Comparison of ENCODE assay signal across 20 cellular contexts in genomic region chr1:47813970-47814369, GRCh38.
"Had no signal": no experiment of that assay in that cellular context is flagged by ENCODE, and none has a peak within 500 bp of the region (broad histone marks: within the 10 kb centered on the region; RNA-seq: fewer than 3 reads in every experiment).

No MANE protein-coding gene starts in this region.

- H3K36me3 Mint-ChIP-seq: immature natural killer cell; memory B cell; naive thymus-derived CD4-positive, alpha-beta T cell; stimulated activated naive B cell treated with anti-CD40 and anti-IgM and Interleukin-4, amounts not matched to agents 10 μg/mL and 1 μg/mL and 100 μg/mL, for 72 hours; type B pancreatic cell had no signal

- H3K4me1 ChIP-seq: foreskin keratinocyte, pancreas had no signal

- H3K27me3 ChIP-seq: left lung, pancreas had no signal

- H3K27me3 Mint-ChIP-seq: progenitor cell of endocrine pancreas had no signal

- DNase-seq: cerebellar nuclear complex; effector memory CD8-positive, alpha-beta T cell; foreskin keratinocyte; immature natural killer cell; left lung; lower lobe of right lung; midbrain; naive thymus-derived CD4-positive, alpha-beta T cell; occipital lobe; pancreas; right cardiac atrium; stimulated activated CD4-positive, alpha-beta T cell treated with anti-CD3 and anti-CD28 coated beads, Interleukin-2, amount 100 ng/mL, for 24 hours; stimulated activated CD4-positive, alpha-beta T cell treated with anti-CD3 and anti-CD28 coated beads, Interleukin-4, amount 100 ng/mL, for 4 hours; stimulated activated naive B cell treated with anti-CD40 and anti-IgM and Interleukin-4, amounts not matched to agents 10 μg/mL and 1 μg/mL and 100 μg/mL, for 72 hours; stimulated activated naive CD8-positive, alpha-beta T cell treated with anti-CD3 and anti-CD28 coated beads, Interleukin-15, amount 100 ng/mL, for 72 hours had no signal

- H3K36me3 ChIP-seq: left lung, lower lobe of right lung, pancreas had no signal

- H3K4me3 ChIP-seq: left lung, lower lobe of right lung, pancreas, skin epidermis had no signal

- ATAC-seq: effector memory CD8-positive, alpha-beta T cell; foreskin keratinocyte; left lung; lower lobe of right lung; naive thymus-derived CD4-positive, alpha-beta T cell; right cardiac atrium; stimulated activated naive B cell treated with anti-CD40 and anti-IgM and Interleukin-4, amounts not matched to agents 10 μg/mL and 1 μg/mL and 100 μg/mL, for 72 hours; stimulated activated naive CD8-positive, alpha-beta T cell treated with anti-CD3 and anti-CD28 coated beads, Interleukin-15, amount 100 ng/mL, for 72 hours had no signal

- H3K27ac ChIP-seq: foreskin keratinocyte, left lung, lower lobe of right lung, pancreas, skin epidermis had no signal

- H3K4me1 Mint-ChIP-seq: immature natural killer cell; memory B cell; naive thymus-derived CD4-positive, alpha-beta T cell; stimulated activated naive B cell treated with anti-CD40 and anti-IgM and Interleukin-4, amounts not matched to agents 10 μg/mL and 1 μg/mL and 100 μg/mL, for 72 hours; stimulated activated naive CD8-positive, alpha-beta T cell treated with anti-CD3 and anti-CD28 coated beads, Interleukin-15, amount 100 ng/mL, for 72 hours had no signal

- H3K9me3 ChIP-seq: left lung, lower lobe of right lung, pancreas had no signal

- H3K9me3 Mint-ChIP-seq: dendritic cell treated with granulocyte-macrophage colony-stimulating factor and Interleukin-4, amounts not matched to agents 40 ng/mL and 50 ng/mL, for 4 days; effector memory CD8-positive, alpha-beta T cell; immature natural killer cell; memory B cell; naive thymus-derived CD4-positive, alpha-beta T cell; stimulated activated naive B cell treated with anti-CD40 and anti-IgM and Interleukin-4, amounts not matched to agents 10 μg/mL and 1 μg/mL and 100 μg/mL, for 72 hours; stimulated activated naive CD8-positive, alpha-beta T cell treated with anti-CD3 and anti-CD28 coated beads, Interleukin-15, amount 100 ng/mL, for 72 hours; type B pancreatic cell had no signal

- H3K27ac Mint-ChIP-seq: dendritic cell treated with granulocyte-macrophage colony-stimulating factor and Interleukin-4, amounts not matched to agents 40 ng/mL and 50 ng/mL, for 4 days; effector memory CD8-positive, alpha-beta T cell; immature natural killer cell; memory B cell; progenitor cell of endocrine pancreas; stimulated activated naive B cell treated with anti-CD40 and anti-IgM and Interleukin-4, amounts not matched to agents 10 μg/mL and 1 μg/mL and 100 μg/mL, for 72 hours; type B pancreatic cell had no signal

- H3K4me3 Mint-ChIP-seq: dendritic cell treated with granulocyte-macrophage colony-stimulating factor and Interleukin-4, amounts not matched to agents 40 ng/mL and 50 ng/mL, for 4 days; effector memory CD8-positive, alpha-beta T cell; immature natural killer cell; memory B cell; naive thymus-derived CD4-positive, alpha-beta T cell; stimulated activated naive B cell treated with anti-CD40 and anti-IgM and Interleukin-4, amounts not matched to agents 10 μg/mL and 1 μg/mL and 100 μg/mL, for 72 hours; stimulated activated naive CD8-positive, alpha-beta T cell treated with anti-CD3 and anti-CD28 coated beads, Interleukin-15, amount 100 ng/mL, for 72 hours; type B pancreatic cell had no signal
